ENCODE assay signal across 1 cellular context in the genomic region with DNA sequence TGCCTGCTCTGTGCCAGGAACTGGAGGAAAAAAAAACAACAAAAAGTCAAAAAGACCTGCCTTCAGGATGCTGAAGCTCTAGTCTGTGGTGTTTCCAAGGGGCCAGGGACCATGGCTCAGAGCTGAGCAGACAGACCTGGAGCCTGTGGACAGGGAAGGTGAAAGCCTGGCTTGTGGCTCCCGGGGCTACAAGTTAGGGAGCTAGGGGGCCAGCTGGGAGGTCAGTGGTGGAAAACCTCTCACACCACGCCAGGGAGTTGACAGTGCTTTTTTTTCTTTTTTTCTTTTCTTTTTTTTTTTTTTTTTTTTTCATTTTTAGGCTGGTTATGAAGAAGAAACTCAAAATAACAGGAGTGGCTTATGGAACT.
TF ChIP-seq lines count a peak whose summit lies in the region.

No MANE protein-coding gene starts in this region.

TF ChIP-seq in IMR-90, 13 proteins besides CTCF, POLR2A, EP300 and RAD21:
- no peak for TF ChIP-seq FOS (IDR thresholded peaks at IDR 0.05; ENCODE audit: low read depth, low read length)
- TF ChIP-seq NFE2L2 (IDR thresholded peaks at IDR 0.05; ENCODE audit: low read depth, low read length) = no peak
- no peak for TF ChIP-seq BHLHE40 (IDR thresholded peaks at IDR 0.05; ENCODE audit: low read depth, low read length)
TF ChIP-seq in IMR-90: peak in this region for 0.
